35 cellular contexts compared by ENCODE assay signal in genomic region chr2:186614373-186614772, GRCh38.
"Had no signal": no experiment of that assay in that cellular context is flagged by ENCODE, and none has a peak within 500 bp of the region (broad histone marks: within the 10 kb centered on the region; RNA-seq: fewer than 3 reads in every experiment).

No MANE protein-coding gene starts in this region.

- H3K4me3 Mint-ChIP-seq: activated B cell treated with CpG ODN at 0.5 μM for 24 hours; activated CD4-positive, alpha-beta memory T cell treated with anti-CD3 and anti-CD28 coated beads for 36 hours; activated naive CD8-positive, alpha-beta T cell treated with anti-CD3 and anti-CD28 coated beads for 36 hours; central memory CD8-positive, alpha-beta T cell; T-cell; T-helper 17 cell had no signal

- DNase-seq: activated B cell treated with CpG ODN at 0.5 μM for 24 hours; activated CD4-positive, alpha-beta memory T cell treated with anti-CD3 and anti-CD28 coated beads for 36 hours; activated CD4-positive, alpha-beta T cell treated with anti-CD3 and anti-CD28 coated beads for 4 hours; activated CD4-positive, alpha-beta T cell treated with anti-CD3 and anti-CD28 coated beads, Interleukin-2, amount 50 U/mL, for 1 hour; activated CD4-positive, CD25-positive, alpha-beta regulatory T cell treated with anti-CD3 and anti-CD28 coated beads, Interleukin-2, amount 50 U/mL, for 72 hours; activated CD8-positive, alpha-beta memory T cell treated with anti-CD3 and anti-CD28 coated beads, Interleukin-2, amount 50 U/mL, for 4 hours; activated effector memory CD4-positive, alpha-beta T cell treated with Interleukin-2 at 50 U/mL for 16 hours; activated naive CD4-positive, alpha-beta T cell treated with anti-CD3 and anti-CD28 coated beads, Interleukin-2, amount 50 U/mL, for 16 hours; activated naive CD8-positive, alpha-beta T cell treated with anti-CD3 and anti-CD28 coated beads for 36 hours; activated T-cell treated with anti-CD3 and anti-CD28 coated beads, Interleukin-2, amount 50 U/mL, for 48 hours; amniotic stem cell; NCI-H1092 treated with DMSO at 0.1 percent for 48 hours; NCI-H1417; NCI-H146; NCI-H187; NCI-H2081; NCI-H2171 treated with DMSO at 0.1 percent for 48 hours; NCI-H226; NCI-H446 treated with DMSO at 0.1 percent for 48 hours; NCI-H524; NCI-H748 treated with DMSO at 0.1 percent for 48 hours; NK-92 treated with Interleukin-12 subunit alpha and Interleukin-12 subunit beta, amount 100 ng/mL, for 24 hours; PC-3; Peyer's patch; SIG-M5; T-cell; T-helper 17 cell; T-helper 9 cell had no signal

- ATAC-seq: PC-3, Right ventricle myocardium inferior, SK-N-SH treated with all-trans-retinoic acid at 6 μM for 48 hours, T-cell, T-helper 17 cell had no signal

- H3K27me3 Mint-ChIP-seq: activated B cell treated with CpG ODN at 0.5 μM for 24 hours; activated CD4-positive, alpha-beta memory T cell treated with anti-CD3 and anti-CD28 coated beads for 36 hours; activated naive CD8-positive, alpha-beta T cell treated with anti-CD3 and anti-CD28 coated beads for 36 hours; central memory CD8-positive, alpha-beta T cell; T-cell; T-helper 17 cell had no signal

- H3K27ac ChIP-seq: ascending aorta, cardiac muscle cell, Peyer's patch, RWPE1, VCaP had no signal

- H3K9me3 Mint-ChIP-seq: activated B cell treated with CpG ODN at 0.5 μM for 24 hours; activated CD4-positive, alpha-beta memory T cell treated with anti-CD3 and anti-CD28 coated beads for 36 hours; activated naive CD8-positive, alpha-beta T cell treated with anti-CD3 and anti-CD28 coated beads for 36 hours; central memory CD8-positive, alpha-beta T cell; T-cell had no signal

- H3K36me3 ChIP-seq: ascending aorta, cardiac muscle cell, Peyer's patch had no signal

- H3K27me3 ChIP-seq: ascending aorta, cardiac muscle cell, Peyer's patch had no signal

- H3K4me3 ChIP-seq: ascending aorta, cardiac muscle cell, Peyer's patch had no signal

- H3K9me3 ChIP-seq: ascending aorta, Peyer's patch had no signal

- H3K4me1 Mint-ChIP-seq: activated B cell treated with CpG ODN at 0.5 μM for 24 hours; central memory CD8-positive, alpha-beta T cell had no signal

- H3K4me1 ChIP-seq: Peyer's patch had no signal

- H3K27ac Mint-ChIP-seq: activated B cell treated with CpG ODN at 0.5 μM for 24 hours; activated CD4-positive, alpha-beta memory T cell treated with anti-CD3 and anti-CD28 coated beads for 36 hours; activated naive CD8-positive, alpha-beta T cell treated with anti-CD3 and anti-CD28 coated beads for 36 hours; T-cell; T-helper 17 cell had no signal
